Comparison of ENCODE assay signal across 16 cellular contexts in genomic region chr4:169267070-169267469, GRCh38. TPM values are rescaled to one million over a fixed set of nuclear protein-coding genes. Genes with fewer than 3 reads are reported as not detected.
DNase-seq lines count a peak whose midpoint lies in the region; ATAC-seq, FAIRE-seq and TF ChIP-seq lines count a peak whose summit lies in the region.
"Had no signal": no experiment of that assay in that cellular context is flagged by ENCODE, and none has a peak within 500 bp of the region (broad histone marks: within the 10 kb centered on the region; RNA-seq: fewer than 3 reads in every experiment).

No MANE protein-coding gene starts in this region.

- no peak overlapping the region for H2BK5ac ChIP-seq in H9 (ENCODE audit: insufficient read length, low read length)

- H3K4me1 ChIP-seq in H9 (ENCODE audit: insufficient read depth, low read length) (peaks cover 4% of the 10 kb centered on the region; the same call in 1 of the 2 replicates), astrocyte (ENCODE audit: insufficient read depth, low read length) (peaks cover 34% of the 10 kb centered on the region), skeletal muscle satellite cell (ENCODE audit: control insufficient read depth, insufficient read depth, low read length) (peaks cover 23% of the 10 kb centered on the region), BE2C (no peaks in the 10 kb centered on the region; the same call in 1 of the 2 replicates)

- H3K14ac ChIP-seq in H9 (ENCODE audit: insufficient read depth, low read length), result no peak overlapping the region

- no peaks in the 10 kb centered on the region for H3K79me1 ChIP-seq in H9 (ENCODE audit: insufficient read depth, low read depth, low read length, poor library complexity, severe bottlenecking)

- H3K18ac ChIP-seq in H9 (ENCODE audit: insufficient read length, low read depth, low read length), result no peak overlapping the region

- H3K27me3 Mint-ChIP-seq in H9 (ENCODE audit: low read depth) (peaks cover 3% of the 10 kb centered on the region; the same call in 1 of the 2 replicates), astrocyte (ENCODE audit: low read depth, unreplicated experiment) (no peaks in the 10 kb centered on the region), glutamatergic neuron (ENCODE audit: unreplicated experiment) (peaks cover 3% of the 10 kb centered on the region)

- peaks cover 22 to 30% (median 23%) of the 10 kb centered on the region in 3 experiments for H3K36me3 Mint-ChIP-seq in H9 (ENCODE audit: insufficient read depth in 1 of 3, low read depth in 3 of 3)
- peaks cover 20% of the 10 kb centered on the region for H3K36me3 Mint-ChIP-seq in astrocyte (ENCODE audit: low read depth, unreplicated experiment)
- H3K36me3 Mint-ChIP-seq in glutamatergic neuron (ENCODE audit: unreplicated experiment), result peaks cover 14% of the 10 kb centered on the region
- H3K36me3 Mint-ChIP-seq: CD4-positive, alpha-beta memory T cell; stimulated activated effector memory CD8-positive, alpha-beta T cell treated with anti-CD3 and anti-CD28 coated beads, Interleukin-12 subunit alpha, Interleukin-12 subunit beta, amount 100 ng/mL, for 72 hours had no signal

- DNase-seq in H9 (no peak), astrocyte (ENCODE audit: low read depth) (no peak), glutamatergic neuron (no peak), BE2C (no peak), AG20443 (ENCODE audit: low spot score) (no peak)
- DNase-seq: activated B cell treated with CpG ODN at 0.5 μM for 24 hours; activated naive CD4-positive, alpha-beta T cell treated with anti-CD3 and anti-CD28 coated beads, Interleukin-2, amount 50 U/mL, for 16 hours; CD4-positive, alpha-beta memory T cell; esophagus squamous epithelium; MM.1S; retina; stimulated activated CD4-positive, alpha-beta T cell treated with anti-CD3 and anti-CD28 coated beads, Interleukin-4, amount 100 ng/mL, for 24 hours had no signal

- H3K23ac ChIP-seq in H9 (ENCODE audit: insufficient read length, low read depth, low read length), result no peak overlapping the region

- no peak overlapping the region for H2BK20ac ChIP-seq in H9 (ENCODE audit: low read depth, low read length, poor library complexity, severe bottlenecking)

- no peak overlapping the region for H3K56ac ChIP-seq in H9 (ENCODE audit: insufficient read length, low read depth, low read length)

- H2BK12ac ChIP-seq in H9 (ENCODE audit: insufficient read length, low read depth, low read length), result no peak overlapping the region

- peaks cover 5% of the 10 kb centered on the region; the same call in 1 of the 2 replicates for H3K79me2 ChIP-seq in H9 (ENCODE audit: insufficient read depth, low read length)
- H3K79me2 ChIP-seq in astrocyte (ENCODE audit: insufficient read depth, low read length), result peaks cover 86% of the 10 kb centered on the region

- H3K9me3 Mint-ChIP-seq in H9 (no peaks in the 10 kb centered on the region; a peak in 1 of 5 replicates), astrocyte (ENCODE audit: unreplicated experiment) (peaks cover 2% of the 10 kb centered on the region), glutamatergic neuron (ENCODE audit: unreplicated experiment) (peaks cover 14% of the 10 kb centered on the region)
- H3K9me3 Mint-ChIP-seq: activated B cell treated with CpG ODN at 0.5 μM for 24 hours; central memory CD8-positive, alpha-beta T cell; stimulated activated effector memory CD8-positive, alpha-beta T cell treated with anti-CD3 and anti-CD28 coated beads, Interleukin-12 subunit alpha, Interleukin-12 subunit beta, amount 100 ng/mL, for 72 hours had no signal

- no peak overlapping the region for H2BK120ac ChIP-seq in H9 (ENCODE audit: low read depth, low read length, poor library complexity, severe bottlenecking)

- H3K36me3 ChIP-seq in astrocyte (ENCODE audit: insufficient read depth, low read length) (peaks cover 23% of the 10 kb centered on the region), skeletal muscle satellite cell (ENCODE audit: insufficient read depth, low read length) (peaks cover 45% of the 10 kb centered on the region), BE2C (peaks cover 22% of the 10 kb centered on the region)

- H3K4me2 ChIP-seq in H9 (ENCODE audit: insufficient read depth, insufficient read length, low read length), result no peak overlapping the region
- H3K4me2 ChIP-seq in astrocyte (ENCODE audit: low read length), result peak overlapping the region; percentile 89
- peak overlapping the region; percentile 78 for H3K4me2 ChIP-seq in skeletal muscle satellite cell (ENCODE audit: low read length)

- no peak overlapping the region for H2AFZ ChIP-seq in H9 (ENCODE audit: low read length)
- no peak overlapping the region for H2AFZ ChIP-seq in astrocyte (ENCODE audit: low read depth, low read length)

- no peak overlapping the region for H3K27ac ChIP-seq in H9 (ENCODE audit: insufficient read length, low read depth, low read length)
- no peak overlapping the region for H3K27ac ChIP-seq in astrocyte (ENCODE audit: low read depth, low read length)
- H3K27ac ChIP-seq: esophagus squamous epithelium had no signal

- H4K91ac ChIP-seq in H9 (ENCODE audit: insufficient read length, low read depth, low read length), result no peak overlapping the region

- no peaks in the 10 kb centered on the region for H4K20me1 ChIP-seq in H9 (ENCODE audit: control insufficient read depth, insufficient read depth, insufficient read length)
- H4K20me1 ChIP-seq in astrocyte (ENCODE audit: insufficient read depth, low read length), result peaks cover 49% of the 10 kb centered on the region

- ATAC-seq in GM19328 (IDR thresholded peaks at IDR 0.05; ENCODE audit: unreplicated experiment), result no peak
- ATAC-seq: stimulated activated effector memory CD8-positive, alpha-beta T cell treated with anti-CD3 and anti-CD28 coated beads, Interleukin-12 subunit alpha, Interleukin-12 subunit beta, amount 100 ng/mL, for 72 hours had no signal

- no peak for TF ChIP-seq CTCF in H9 (conservative IDR thresholded peaks at IDR 0.05)
- TF ChIP-seq CTCF in astrocyte (IDR thresholded peaks at IDR 0.05; ENCODE audit: insufficient read depth, low read depth, low read length), result no peak
- no peak for TF ChIP-seq CTCF in glutamatergic neuron (IDR thresholded peaks at IDR 0.05; ENCODE audit: partially characterized antibody, unreplicated experiment)
- TF ChIP-seq CTCF in BE2C (IDR thresholded peaks at IDR 0.05; ENCODE audit: low read depth, low read length), result no peak

- H3K27ac Mint-ChIP-seq in H9 (peak overlapping the region; percentile 66 to 96 (median 83); a peak in 5 of 7 replicates), astrocyte (ENCODE audit: unreplicated experiment) (peak overlapping the region; percentile 0), glutamatergic neuron (ENCODE audit: unreplicated experiment) (no peak overlapping the region)
- H3K27ac Mint-ChIP-seq: activated B cell treated with CpG ODN at 0.5 μM for 24 hours; CD4-positive, alpha-beta memory T cell; stimulated activated effector memory CD8-positive, alpha-beta T cell treated with anti-CD3 and anti-CD28 coated beads, Interleukin-12 subunit alpha, Interleukin-12 subunit beta, amount 100 ng/mL, for 72 hours had no signal

- FAIRE-seq in astrocyte (lab: Jason Lieb, UNC), result peak; percentile 50

- H3K9ac ChIP-seq in H9 (ENCODE audit: extremely low read depth, insufficient read length, low read length), result no peak overlapping the region
- peak overlapping the region; percentile 25 for H3K9ac ChIP-seq in astrocyte (ENCODE audit: low read length)
- peak overlapping the region; percentile 65 for H3K9ac ChIP-seq in skeletal muscle satellite cell (ENCODE audit: low read depth, low read length)

- no peaks in the 10 kb centered on the region for H3K27me3 ChIP-seq in H9 (ENCODE audit: insufficient read depth, low read length)
- H3K27me3 ChIP-seq in astrocyte (ENCODE audit: insufficient read depth, low read length), result no peaks in the 10 kb centered on the region
- H3K27me3 ChIP-seq in skeletal muscle satellite cell (ENCODE audit: control insufficient read depth, insufficient read depth, low read length), result no peaks in the 10 kb centered on the region
- H3K27me3 ChIP-seq in BE2C, result no peaks in the 10 kb centered on the region

- H3K4me3 Mint-ChIP-seq in H9 (peak overlapping the region in 1 of 2 experiments; percentile 58; a peak in 1 of 5 replicates), astrocyte (ENCODE audit: unreplicated experiment) (peak overlapping the region; percentile 71), glutamatergic neuron (ENCODE audit: unreplicated experiment) (peak overlapping the region; percentile 40)
- H3K4me3 Mint-ChIP-seq: activated B cell treated with CpG ODN at 0.5 μM for 24 hours; CD4-positive, alpha-beta memory T cell; central memory CD8-positive, alpha-beta T cell; stimulated activated effector memory CD8-positive, alpha-beta T cell treated with anti-CD3 and anti-CD28 coated beads, Interleukin-12 subunit alpha, Interleukin-12 subunit beta, amount 100 ng/mL, for 72 hours had no signal

- no peaks in the 10 kb centered on the region for H3K9me3 ChIP-seq in H9 (ENCODE audit: control insufficient read depth, low read depth, low read length)
- no peaks in the 10 kb centered on the region for H3K9me3 ChIP-seq in astrocyte (ENCODE audit: insufficient read depth, low read depth, low read length)
- H3K9me3 ChIP-seq in skeletal muscle satellite cell (replicated peaks; ENCODE audit: low read length), result no peaks in the 10 kb centered on the region
- H3K9me3 ChIP-seq in BE2C, result no peaks in the 10 kb centered on the region
- H3K9me3 ChIP-seq: esophagus squamous epithelium had no signal

- WGBS in H9 (ENCODE audit: extremely low coverage, insufficient read length, low lambda C conversion rate), result no CpG with 5 or more reads among the region's 1 CpG

- H4K5ac ChIP-seq in H9 (ENCODE audit: insufficient read length, low read depth, low read length), result no peak overlapping the region

- H2BK15ac ChIP-seq in H9 (ENCODE audit: low read depth, low read length), result no peak overlapping the region

- H3T11ph ChIP-seq in H9 (ENCODE audit: low read length), result no peak overlapping the region

- H3K4me1 Mint-ChIP-seq in H9 (peaks cover 30 to 34% of the 10 kb centered on the region in 2 experiments), astrocyte (ENCODE audit: low read depth, unreplicated experiment) (peaks cover 29% of the 10 kb centered on the region), glutamatergic neuron (ENCODE audit: low read depth, unreplicated experiment) (peaks cover 30% of the 10 kb centered on the region)
- H3K4me1 Mint-ChIP-seq: stimulated activated effector memory CD8-positive, alpha-beta T cell treated with anti-CD3 and anti-CD28 coated beads, Interleukin-12 subunit alpha, Interleukin-12 subunit beta, amount 100 ng/mL, for 72 hours had no signal

- H4K8ac ChIP-seq in H9 (replicated peaks; ENCODE audit: insufficient read length, low read depth, low read length), result no peak overlapping the region

- H3K4me3 ChIP-seq in astrocyte (ENCODE audit: insufficient read depth, low read depth, low read length) (peak overlapping the region; percentile 48), skeletal muscle satellite cell (ENCODE audit: low read length) (peak overlapping the region; percentile 52), BE2C (ENCODE audit: low read depth, low read length) (no peak overlapping the region)
- H3K4me3 ChIP-seq: esophagus squamous epithelium had no signal

- no peak overlapping the region for H3K4ac ChIP-seq in H9 (ENCODE audit: low read depth, low read length)

- peaks cover 16% of the 10 kb centered on the region for H3K23me2 ChIP-seq in H9 (ENCODE audit: insufficient read length, low read depth, low read length, poor library complexity, severe bottlenecking)

- H2AK5ac ChIP-seq in H9 (ENCODE audit: insufficient read length, low read length), result no peak overlapping the region

RNA-seq across cellular contexts. Expression of gene SH3RF1, which starts 3.7 kb away (rescaled TPM):
- total RNA-seq in H9 (2021) (14.9 and 15.3 TPM in 2 replicates), astrocyte (20.8 and 25.9 TPM in 2 replicates), glutamatergic neuron (ENCODE audit: unreplicated experiment) (35.2 TPM)
- total RNA-seq in skeletal muscle satellite cell (2012; rRNA removed), result 14.7 and 16.6 TPM in 2 replicates
- 19.2 TPM for polyA plus RNA-seq in BE2C (2012; ENCODE audit: insufficient read depth, insufficient read length, low read depth)
